In genomic region chr3:100463002-100463401, GRCh38 we compare ENCODE assay signal across 8 cellular contexts. TPM values are rescaled to one million over a fixed set of nuclear protein-coding genes. Genes with fewer than 3 reads are reported as not detected.
DNase-seq lines count a peak whose midpoint lies in the region; TF ChIP-seq lines count a peak whose summit lies in the region.

No MANE protein-coding gene starts in this region.

- POLR2A ChIA-PET in HEK293T (lab: Yijun Ruan, JAX): interaction anchor here (0.7 to 1.9 kb wide), 2 partner anchors 61 to 129 kb away, joined by 3 to 5 read pairs; partner anchors contain the start of gene LNP1

- H3K27ac ChIP-seq in epithelial cell of prostate: no peak overlapping the region
- H3K27ac ChIP-seq in effector memory CD4-positive, alpha-beta T cell (ENCODE audit: insufficient read depth, low read length, poor library complexity, severe bottlenecking): no peak overlapping the region

- H3K9me3 ChIP-seq in effector memory CD4-positive, alpha-beta T cell (ENCODE audit: control insufficient read depth, low read length): no peaks in the 10 kb centered on the region

- no peaks in the 10 kb centered on the region for H3K36me3 ChIP-seq in effector memory CD4-positive, alpha-beta T cell (ENCODE audit: control insufficient read depth, insufficient read depth, low read length)

- no peaks in the 10 kb centered on the region for H3K27me3 ChIP-seq in effector memory CD4-positive, alpha-beta T cell (replicated peaks; ENCODE audit: control insufficient read depth, insufficient read depth, low read length, poor library complexity, severe bottlenecking)

- TF ChIP-seq CTCF in AG10803 (conservative IDR thresholded peaks at IDR 0.05; ENCODE audit: low read length) (peak; percentile 86), GM12873 (IDR thresholded peaks at IDR 0.05; ENCODE audit: insufficient read depth, low read depth, low read length, missing control alignments) (peak; percentile 79), LNCaP clone FGC (IDR thresholded peaks at IDR 0.05; ENCODE audit: control insufficient read depth, extremely low read depth, insufficient read depth) (peak; percentile 89)

- H3K4me3 ChIP-seq in AG10803 (ENCODE audit: low read length) (no peak overlapping the region), LNCaP clone FGC (ENCODE audit: low read depth, low read length) (no peak overlapping the region)
- H3K4me3 ChIP-seq in effector memory CD4-positive, alpha-beta T cell (ENCODE audit: insufficient read depth, low read depth, low read length, poor library complexity, severe bottlenecking): no peak overlapping the region

- CTCF ChIA-PET in HEK293T (lab: Yijun Ruan, JAX): interaction anchor here (0.6 to 3.3 kb wide), 17 partner anchors 14 to 733 kb away, joined by 3 to 33 read pairs (median 5); partner anchors contain the start of gene TFG

- H3K4me1 ChIP-seq in effector memory CD4-positive, alpha-beta T cell (ENCODE audit: control insufficient read depth, insufficient read depth, low read length, poor library complexity, severe bottlenecking): no peaks in the 10 kb centered on the region

- DNase-seq in AG10803 (ENCODE audit: low read depth): peak; percentile 77
- DNase-seq in HEK293T (ENCODE audit: extremely low spot score): peak; percentile 67
- DNase-seq in LNCaP clone FGC (ENCODE audit: low read depth): no peak
- DNase-seq in SHP77 treated with DMSO at 0.1 percent for 48 hours (lab: John Stamatoyannopoulos, UW): peak; percentile 26
- peak; percentile 10 for DNase-seq in epithelial cell of prostate (ENCODE audit: low read depth, low spot score)
- DNase-seq in mucosa of gallbladder (ENCODE audit: low spot score): peak; percentile 33
- DNase-seq in effector memory CD4-positive, alpha-beta T cell: no peak

TF ChIP-seq in HEK293T, 16 proteins besides CTCF, POLR2A, EP300 and RAD21:
- TF ChIP-seq ZNF384 (IDR thresholded peaks at IDR 0.05) (peak; percentile 71), FOXA1 (IDR thresholded peaks at IDR 0.05) (no peak), SUZ12 (IDR thresholded peaks at IDR 0.05) (no peak), TARDBP (IDR thresholded peaks at IDR 0.05) (no peak), FOXM1 (IDR thresholded peaks at IDR 0.05; ENCODE audit: borderline replicate concordance) (no peak), ARNT (IDR thresholded peaks at IDR 0.05) (no peak), ELF4 (IDR thresholded peaks at IDR 0.05) (no peak), NFRKB (IDR thresholded peaks at IDR 0.05) (no peak)
TF ChIP-seq in HEK293T: peak in this region for 1.

RNA-seq across cellular contexts. Expression of gene TMEM45A, which starts 29.4 kb away (rescaled TPM):
- total RNA-seq in mucosa of gallbladder: 13.1 TPM

Comparison
In these comparisons a context has a peak if more than half of its experiments do, and no peak if none do; other contexts are left out.
1. DNase-seq: peak in AG10803 (single experiment), HEK293T (single experiment), SHP77 treated with DMSO at 0.1 percent for 48 hours (single experiment), epithelial cell of prostate (single experiment) and mucosa of gallbladder (single experiment); none in LNCaP clone FGC (single experiment) and effector memory CD4-positive, alpha-beta T cell (0 of 3).
2. Peak in every context shown above with its lines, with median percentiles within 50 percentile points of each other: CTCF ChIP-seq.